In genomic region chr4:4248036-4248884, GRCh38 we compare ENCODE assay signal across 8 cellular contexts.
A peak's percentile ranks its signal among the peaks of the same experiment; 100 is the strongest.
DNase-seq lines count a peak whose midpoint lies in the region; ATAC-seq lines count a peak whose summit lies in the region.

A gene with protein sequence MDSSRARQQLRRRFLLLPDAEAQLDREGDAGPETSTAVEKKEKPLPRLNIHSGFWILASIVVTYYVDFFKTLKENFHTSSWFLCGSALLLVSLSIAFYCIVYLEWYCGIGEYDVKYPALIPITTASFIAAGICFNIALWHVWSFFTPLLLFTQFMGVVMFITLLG (minus strand): TSS chr4:4248223. CDS start chr4:4248202, 21 bp downstream.

- H3K36me3 Mint-ChIP-seq in effector memory CD8-positive, alpha-beta T cell (ENCODE audit: insufficient read depth) = peaks cover 40% of the 10 kb centered on the region
- peaks cover 12% of the 10 kb centered on the region for H3K36me3 Mint-ChIP-seq in memory B cell

- no peaks in the 10 kb centered on the region for H3K9me3 Mint-ChIP-seq in effector memory CD8-positive, alpha-beta T cell
- H3K9me3 Mint-ChIP-seq in memory B cell = no peaks in the 10 kb centered on the region

- H3K4me1 Mint-ChIP-seq in effector memory CD8-positive, alpha-beta T cell (ENCODE audit: low read depth in 2 of 2) = peaks cover 19 to 29% of the 10 kb centered on the region in 2 donors
- H3K4me1 Mint-ChIP-seq in memory B cell = peaks cover 19% of the 10 kb centered on the region

- H3K4me3 Mint-ChIP-seq in effector memory CD8-positive, alpha-beta T cell = peak within 1 kb of the TSS; percentile 96 to 97
- peak within 1 kb of the TSS; percentile 96 for H3K4me3 Mint-ChIP-seq in memory B cell

- peak; percentile 90 for DNase-seq in COLO668 (lab: John Stamatoyannopoulos, UW; ENCODE audit: unreplicated experiment)
- DNase-seq in HS-27A (ENCODE audit: low read depth) = peak; percentile 85
- DNase-seq in NOMO-1 (lab: John Stamatoyannopoulos, UW; ENCODE audit: unreplicated experiment in 2 of 2) = peak; percentile 84 to 89
- peak; percentile 83 to 85 for DNase-seq in activated CD8-positive, alpha-beta memory T cell treated with anti-CD3 and anti-CD28 coated beads for 4 hours (ENCODE audit: low read depth in 2 of 2)
- peak; percentile 90 to 92 (median 91) for DNase-seq in effector memory CD8-positive, alpha-beta T cell
- DNase-seq in memory B cell (ENCODE audit: low spot score in 2 of 2) = peak; percentile 89 to 94
- DNase-seq in stimulated activated CD8-positive, alpha-beta memory T cell treated with anti-CD3 and anti-CD28 coated beads, Interleukin-12 subunit alpha, Interleukin-12 subunit beta, amount 100 ng/mL, for 24 hours (ENCODE audit: extremely low read depth) = peak; percentile 77

- ATAC-seq in GM19467 (IDR thresholded peaks at IDR 0.05; ENCODE audit: unreplicated experiment) (peak; percentile 95), memory B cell (ENCODE audit: low read depth) (peak; percentile 97)
- peak; percentile 97 for ATAC-seq in effector memory CD8-positive, alpha-beta T cell (replicated peaks)

- H3K27me3 Mint-ChIP-seq in effector memory CD8-positive, alpha-beta T cell = no peaks in the 10 kb centered on the region
- H3K27me3 Mint-ChIP-seq in memory B cell = no peaks in the 10 kb centered on the region

- peak within 1 kb of the TSS; percentile 98 for H3K27ac Mint-ChIP-seq in effector memory CD8-positive, alpha-beta T cell
- peak within 1 kb of the TSS; percentile 99 for H3K27ac Mint-ChIP-seq in memory B cell

Comparison
In these comparisons a context has a peak if more than half of its experiments do, and no peak if none do; other contexts are left out.
1. Peak in every context shown above with its lines: DNase-seq and ATAC-seq.